ENCODE assay signal across 8 cellular contexts in the genomic region with DNA sequence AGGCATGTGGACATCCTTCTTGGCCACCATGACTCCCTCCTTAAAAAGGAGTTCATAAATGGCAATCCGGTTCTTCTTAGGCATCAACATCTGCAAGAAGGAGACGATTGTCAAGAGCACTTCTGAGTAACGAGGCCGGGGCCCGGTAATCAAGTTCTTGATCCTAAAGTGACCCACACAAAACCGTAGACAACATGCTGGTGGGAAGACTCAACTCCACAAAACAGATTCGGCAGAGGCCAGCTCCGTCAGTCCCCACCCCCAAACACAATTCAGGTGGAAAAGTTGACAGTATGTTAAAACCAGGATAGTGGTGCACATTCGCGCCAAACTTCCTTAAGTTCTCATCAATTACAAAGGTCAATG. TPM values are rescaled to one million over a fixed set of nuclear protein-coding genes. Genes with fewer than 3 reads are reported as not detected.
DNase-seq lines count a peak whose midpoint lies in the region; ATAC-seq, FAIRE-seq and TF ChIP-seq lines count a peak whose summit lies in the region.

No MANE protein-coding gene starts in this region.

- peaks cover 51% of the 10 kb centered on the region for H3K36me3 Mint-ChIP-seq in activated CD8-positive, alpha-beta T cell treated with anti-CD3 and anti-CD28 coated beads for 36 hours (ENCODE audit: low read depth)
- peaks cover 30 to 42% of the 10 kb centered on the region in 2 donors for H3K36me3 Mint-ChIP-seq in stimulated activated naive B cell treated with anti-CD40 and anti-IgM and Interleukin-4, amounts not matched to agents 10 μg/mL and 1 μg/mL and 100 μg/mL, for 72 hours

- peak overlapping the region; percentile 88 for H3K4me2 ChIP-seq in hepatocyte

- no peaks in the 10 kb centered on the region for H3K9me3 Mint-ChIP-seq in activated CD8-positive, alpha-beta T cell treated with anti-CD3 and anti-CD28 coated beads for 36 hours
- H3K9me3 Mint-ChIP-seq in stimulated activated naive B cell treated with anti-CD40 and anti-IgM and Interleukin-4, amounts not matched to agents 10 μg/mL and 1 μg/mL and 100 μg/mL, for 72 hours = no peaks in the 10 kb centered on the region

- H3K9me2 ChIP-seq in hepatocyte (replicated peaks; ENCODE audit: insufficient read depth) = no peaks in the 10 kb centered on the region

- peak; percentile 18 for ATAC-seq in HG03342 (IDR thresholded peaks at IDR 0.05; ENCODE audit: unreplicated experiment)
- no peak for ATAC-seq in activated CD8-positive, alpha-beta T cell treated with anti-CD3 and anti-CD28 coated beads for 36 hours
- peak in 1 of 2 donors; percentile 1 for ATAC-seq in stimulated activated naive B cell treated with anti-CD40 and anti-IgM and Interleukin-4, amounts not matched to agents 10 μg/mL and 1 μg/mL and 100 μg/mL, for 72 hours (replicated peaks)
- no peak for ATAC-seq in GM19452 (IDR thresholded peaks at IDR 0.05; ENCODE audit: unreplicated experiment)
- no peak for ATAC-seq in GM19324 (IDR thresholded peaks at IDR 0.05; ENCODE audit: low FRiP score, unreplicated experiment)

- H3K27me3 ChIP-seq in hepatocyte = no peaks in the 10 kb centered on the region

- no peak for FAIRE-seq in HTR-8/SVneo (lab: Jason Lieb, UNC)

- H3K4me1 ChIP-seq in hepatocyte (ENCODE audit: insufficient read depth) = peaks cover 11% of the 10 kb centered on the region

- peaks cover 36% of the 10 kb centered on the region for H3K4me1 Mint-ChIP-seq in activated CD8-positive, alpha-beta T cell treated with anti-CD3 and anti-CD28 coated beads for 36 hours (ENCODE audit: low read depth)
- peaks cover 10 to 37% of the 10 kb centered on the region in 2 donors for H3K4me1 Mint-ChIP-seq in stimulated activated naive B cell treated with anti-CD40 and anti-IgM and Interleukin-4, amounts not matched to agents 10 μg/mL and 1 μg/mL and 100 μg/mL, for 72 hours

- H4K20me1 ChIP-seq in hepatocyte (ENCODE audit: insufficient read depth, poor library complexity, severe bottlenecking) = peaks cover 18% of the 10 kb centered on the region

- CTCF ChIA-PET in activated CD8-positive, alpha-beta T cell treated with anti-CD3 and anti-CD28 coated beads for 36 hours (lab: Charles Lee) = interaction anchor here (0.8 to 2.0 kb wide), 3 partner anchors 10 to 175 kb away, joined by 3 to 9 read pairs (median 3); no protein-coding TSS in a partner anchor

- peaks cover 43% of the 10 kb centered on the region for H3K79me2 ChIP-seq in hepatocyte

- H3K27me3 Mint-ChIP-seq in activated CD8-positive, alpha-beta T cell treated with anti-CD3 and anti-CD28 coated beads for 36 hours = peaks cover 2% of the 10 kb centered on the region
- H3K27me3 Mint-ChIP-seq in stimulated activated naive B cell treated with anti-CD40 and anti-IgM and Interleukin-4, amounts not matched to agents 10 μg/mL and 1 μg/mL and 100 μg/mL, for 72 hours = no peaks in the 10 kb centered on the region

- peak overlapping the region; percentile 98 for H3K4me3 Mint-ChIP-seq in activated CD8-positive, alpha-beta T cell treated with anti-CD3 and anti-CD28 coated beads for 36 hours
- H3K4me3 Mint-ChIP-seq in stimulated activated naive B cell treated with anti-CD40 and anti-IgM and Interleukin-4, amounts not matched to agents 10 μg/mL and 1 μg/mL and 100 μg/mL, for 72 hours = peak overlapping the region; percentile 99 to 100

- H3K36me3 ChIP-seq in hepatocyte (replicated peaks; ENCODE audit: insufficient read depth, low read depth) = peaks cover 3% of the 10 kb centered on the region

- peak; percentile 27 for DNase-seq in activated CD8-positive, alpha-beta T cell treated with anti-CD3 and anti-CD28 coated beads for 36 hours
- DNase-seq in hepatocyte (ENCODE audit: low spot score) (no peak), putamen (ENCODE audit: low spot score) (no peak), HTR-8/SVneo (ENCODE audit: insufficient read length, low spot score) (no peak)
- DNase-seq in stimulated activated naive B cell treated with anti-CD40 and anti-IgM and Interleukin-4, amounts not matched to agents 10 μg/mL and 1 μg/mL and 100 μg/mL, for 72 hours = no peak

- H3K27ac Mint-ChIP-seq in activated CD8-positive, alpha-beta T cell treated with anti-CD3 and anti-CD28 coated beads for 36 hours = peak overlapping the region; percentile 100
- H3K27ac Mint-ChIP-seq in stimulated activated naive B cell treated with anti-CD40 and anti-IgM and Interleukin-4, amounts not matched to agents 10 μg/mL and 1 μg/mL and 100 μg/mL, for 72 hours = peak overlapping the region; percentile 100

- H3K4me3 ChIP-seq in hepatocyte = peak overlapping the region; percentile 83

- peak overlapping the region; percentile 78 for H3K27ac ChIP-seq in hepatocyte

- no peaks in the 10 kb centered on the region for H3K9me3 ChIP-seq in hepatocyte (ENCODE audit: low read depth)

- no peak for TF ChIP-seq CTCF in activated CD8-positive, alpha-beta T cell treated with anti-CD3 and anti-CD28 coated beads for 36 hours (IDR thresholded peaks at IDR 0.05)
- TF ChIP-seq CTCF in hepatocyte (IDR thresholded peaks at IDR 0.05; ENCODE audit: poor library complexity) = no peak

- POLR2A ChIA-PET in activated CD8-positive, alpha-beta T cell treated with anti-CD3 and anti-CD28 coated beads for 36 hours (lab: Charles Lee) = interaction anchor here (0.6 to 5.0 kb wide), 11 partner anchors 10 to 1065 kb away, joined by 3 to 63 read pairs (median 4); partner anchors contain the start of genes BLTP3A, HMGA1, NUDT3 and SMIM29

- intact Hi-C loops in activated CD8-positive, alpha-beta T cell treated with anti-CD3 and anti-CD28 coated beads for 36 hours (cut with micrococcal nuclease) = no loop called here

- H2AFZ ChIP-seq in hepatocyte = peak overlapping the region; percentile 26

- WGBS in hepatocyte (ENCODE audit: low lambda C conversion rate, missing lambda C conversion rate) = 8% methylated on average over 10 of the region's 10 CpGs

RNA-seq across cellular contexts. Expression of gene RPS10, which starts 0.8 kb away (rescaled TPM):
- 1,000 to 10,000 TPM; 2,208 to 2,269 TPM for total RNA-seq in activated CD8-positive, alpha-beta T cell treated with anti-CD3 and anti-CD28 coated beads for 36 hours
- 1,824 and 2,302 TPM in 2 replicates for total RNA-seq in hepatocyte
- 518 and 544 TPM in 2 replicates for polyA plus RNA-seq in hepatocyte

RNA-seq across cellular contexts. Expression of gene NUDT3, which starts 32.6 kb away (rescaled TPM):
- total RNA-seq in activated CD8-positive, alpha-beta T cell treated with anti-CD3 and anti-CD28 coated beads for 36 hours = 10 to 100 TPM; 15.0 to 15.2 TPM
- 17.9 and 20.4 TPM in 2 replicates for total RNA-seq in hepatocyte
- 6.2 and 6.4 TPM in 2 replicates for polyA plus RNA-seq in hepatocyte

RNA-seq across cellular contexts. Expression of gene PACSIN1, which starts 40.8 kb away (rescaled TPM):
- under 1 TPM; 0.47 to 0.51 TPM for total RNA-seq in activated CD8-positive, alpha-beta T cell treated with anti-CD3 and anti-CD28 coated beads for 36 hours
- total RNA-seq in hepatocyte = 0.37 TPM in 1 of 2 replicates, not detected in the other
- 0.05 and 0.33 TPM in 2 replicates for polyA plus RNA-seq in hepatocyte
